ENCODE assay signal across 8 cellular contexts in genomic region chr11:16738198-16738948, GRCh38. TPM values are rescaled to one million over a fixed set of nuclear protein-coding genes. Genes with fewer than 3 reads are reported as not detected.
DNase-seq lines count a peak whose midpoint lies in the region; ATAC-seq and TF ChIP-seq lines count a peak whose summit lies in the region.

C11orf58 (plus strand) TSS chr11:16738647; CDS start chr11:16738779, 132 bp downstream.

- POLR2A ChIA-PET in activated CD4-positive, alpha-beta T cell treated with anti-CD3 and anti-CD28 coated beads for 36 hours (lab: Charles Lee): interaction anchor here (2.0 to 3.1 kb wide), 2 partner anchors 11 to 339 kb away, joined by 6 to 21 read pairs; partner anchors contain the start of gene RPS13

- peaks cover 23% of the 10 kb centered on the region for H3K4me1 Mint-ChIP-seq in activated CD4-positive, alpha-beta T cell treated with anti-CD3 and anti-CD28 coated beads for 36 hours

- intact Hi-C loops in activated CD4-positive, alpha-beta T cell treated with anti-CD3 and anti-CD28 coated beads for 36 hours (cut with DNase I, micrococcal nuclease): loop anchor here (1.0 to 10.0 kb wide), 10 partner anchors 164 to 1656 kb away; partner anchors contain the start of genes RPS13 (in 2 of the 2), SERGEF (in 2 of the 2), GTF2H1 (in 1 of the 2) and HPS5 (in 1 of the 2)

- no peaks in the 10 kb centered on the region for H3K27me3 ChIP-seq in kidney epithelial cell (ENCODE audit: control insufficient read depth, insufficient read depth, low read length)

- DNase-seq in Ammon's horn (ENCODE audit: low spot score) (peak; percentile 97), GM19238 (ENCODE audit: insufficient read length, low spot score) (peak; percentile 65), NCI-H524 (lab: John Stamatoyannopoulos, UW) (peak; percentile 92 to 96), choroid plexus epithelial cell (ENCODE audit: low read depth) (peak; percentile 98), kidney epithelial cell (ENCODE audit: low read depth) (peak; percentile 83)
- DNase-seq in activated CD4-positive, alpha-beta T cell treated with anti-CD3 and anti-CD28 coated beads for 36 hours: peak; percentile 96
- DNase-seq in stimulated activated CD4-positive, alpha-beta T cell treated with anti-CD3 and anti-CD28 coated beads, Interleukin-15, amount 100 ng/mL, for 48 hours (ENCODE audit: low read depth in 2 of 2): peak; percentile 89

- peak; percentile 97 for ATAC-seq in HG03442 (IDR thresholded peaks at IDR 0.05; ENCODE audit: unreplicated experiment)
- ATAC-seq in activated CD4-positive, alpha-beta T cell treated with anti-CD3 and anti-CD28 coated beads for 36 hours: peak; percentile 97

- CTCF ChIA-PET in activated CD4-positive, alpha-beta T cell treated with anti-CD3 and anti-CD28 coated beads for 36 hours (lab: Charles Lee): interaction anchor here (0.6 kb wide), 1 partner anchor 41 kb away, joined by 3 read pairs; no protein-coding TSS in a partner anchor

- no peaks in the 10 kb centered on the region for H3K9me3 Mint-ChIP-seq in activated CD4-positive, alpha-beta T cell treated with anti-CD3 and anti-CD28 coated beads for 36 hours (ENCODE audit: low read depth)

- TF ChIP-seq CTCF in choroid plexus epithelial cell (conservative IDR thresholded peaks at IDR 0.05; ENCODE audit: low read depth, low read length): no peak
- no peak for TF ChIP-seq CTCF in kidney epithelial cell (IDR thresholded peaks at IDR 0.05; ENCODE audit: insufficient read depth, low read length, poor library complexity, severe bottlenecking)

- H3K4me3 ChIP-seq in choroid plexus epithelial cell (ENCODE audit: low read depth, low read length) (peak within 1 kb of the TSS; percentile 85), kidney epithelial cell (ENCODE audit: low read depth, low read length) (peak within 1 kb of the TSS; percentile 71)

- no peaks in the 10 kb centered on the region for H3K36me3 ChIP-seq in kidney epithelial cell (ENCODE audit: control insufficient read depth, insufficient read depth, low read length)

- H3K27me3 Mint-ChIP-seq in activated CD4-positive, alpha-beta T cell treated with anti-CD3 and anti-CD28 coated beads for 36 hours: no peaks in the 10 kb centered on the region

- peak within 1 kb of the TSS; percentile 92 for H3K27ac Mint-ChIP-seq in activated CD4-positive, alpha-beta T cell treated with anti-CD3 and anti-CD28 coated beads for 36 hours

- peaks cover 19% of the 10 kb centered on the region for H3K36me3 Mint-ChIP-seq in activated CD4-positive, alpha-beta T cell treated with anti-CD3 and anti-CD28 coated beads for 36 hours (ENCODE audit: low read depth)

- no peak within 1 kb of the TSS for H3K4me3 Mint-ChIP-seq in activated CD4-positive, alpha-beta T cell treated with anti-CD3 and anti-CD28 coated beads for 36 hours

RNA-seq across cellular contexts. Expression of gene C11orf58, which starts in this region (rescaled TPM):
- total RNA-seq in activated CD4-positive, alpha-beta T cell treated with anti-CD3 and anti-CD28 coated beads for 36 hours: 100 to 1,000 TPM; 142 to 193 TPM
- 132 and 146 TPM in 2 replicates for total RNA-seq in kidney epithelial cell

Comparison
In these comparisons a context has a peak if more than half of its experiments do, and no peak if none do; other contexts are left out.
1. Peak in every context shown above with its lines: DNase-seq, ATAC-seq and H3K4me3 ChIP-seq.